In the genomic region with DNA sequence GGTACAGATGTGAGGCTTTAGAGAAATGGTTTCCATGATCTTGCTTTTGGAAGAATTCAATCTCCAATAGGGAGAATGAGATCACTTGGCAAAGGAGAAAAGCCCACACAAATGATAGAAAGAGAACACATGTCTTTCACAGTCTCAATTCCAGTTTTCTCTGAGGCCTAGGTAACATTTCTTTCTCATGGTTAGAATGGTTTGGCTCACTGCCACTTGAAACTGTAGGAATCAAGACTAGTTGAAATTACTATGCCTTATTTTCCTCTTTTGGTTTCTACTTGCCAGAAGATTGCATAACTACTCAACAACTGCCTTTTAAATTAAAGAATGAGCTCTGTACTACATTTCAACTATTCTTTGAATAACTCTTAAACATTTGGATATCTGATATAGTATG, we compare ENCODE assay signal across 21 cellular contexts.
"Had no signal": no experiment of that assay in that cellular context is flagged by ENCODE, and none has a peak within 500 bp of the region (broad histone marks: within the 10 kb centered on the region; RNA-seq: fewer than 3 reads in every experiment).

No MANE protein-coding gene starts in this region.

- DNase-seq: activated CD4-positive, alpha-beta memory T cell treated with anti-CD3 and anti-CD28 coated beads for 36 hours; activated CD4-positive, alpha-beta T cell treated with anti-CD3 and anti-CD28 coated beads for 36 hours; activated naive CD8-positive, alpha-beta T cell treated with anti-CD3 and anti-CD28 coated beads for 36 hours; amniotic stem cell; brain microvascular endothelial cell; cortex of kidney; heart right ventricle; left ventricle myocardium superior; naive thymus-derived CD4-positive, alpha-beta T cell; psoas muscle; right lobe of liver; stimulated activated CD4-positive, alpha-beta T cell treated with anti-CD3 and anti-CD28 coated beads, Interleukin-4, amount 100 ng/mL, for 1 hour; stimulated activated naive CD8-positive, alpha-beta T cell treated with anti-CD3 and anti-CD28 coated beads, Interleukin-15, amount 100 ng/mL, for 72 hours; T-helper 2 cell; transverse colon; uterus had no signal

- H3K36me3 ChIP-seq: brain microvascular endothelial cell, heart right ventricle, neural progenitor cell, right lobe of liver, suprapubic skin, transverse colon, uterus had no signal

- H3K4me3 ChIP-seq: heart right ventricle, mucosa of descending colon, neural progenitor cell, psoas muscle, right lobe of liver, smooth muscle cell, suprapubic skin, transverse colon, uterus had no signal

- H3K9me3 ChIP-seq: heart right ventricle, psoas muscle, right lobe of liver, suprapubic skin, transverse colon, uterus had no signal

- H3K27me3 ChIP-seq: brain microvascular endothelial cell, heart right ventricle, neural progenitor cell, right lobe of liver, suprapubic skin, transverse colon, uterus had no signal

- H3K4me1 ChIP-seq: heart right ventricle, neural progenitor cell, psoas muscle, right lobe of liver, suprapubic skin, transverse colon, uterus had no signal

- H3K27ac ChIP-seq: brain microvascular endothelial cell, heart right ventricle, neural progenitor cell, psoas muscle, right lobe of liver, suprapubic skin, transverse colon, uterus had no signal

- ATAC-seq: activated CD4-positive, alpha-beta T cell treated with anti-CD3 and anti-CD28 coated beads for 36 hours; heart right ventricle; left ventricle myocardium superior; mucosa of descending colon; naive thymus-derived CD4-positive, alpha-beta T cell; psoas muscle; right lobe of liver; stimulated activated naive CD8-positive, alpha-beta T cell treated with anti-CD3 and anti-CD28 coated beads, Interleukin-15, amount 100 ng/mL, for 72 hours; WTC11 had no signal
